In genomic region chr3:120440001-120440703, GRCh38 we compare ENCODE assay signal across 11 cellular contexts. TPM values are rescaled to one million over a fixed set of nuclear protein-coding genes. Genes with fewer than 3 reads are reported as not detected.
DNase-seq lines count a peak whose midpoint lies in the region; ATAC-seq and TF ChIP-seq lines count a peak whose summit lies in the region.
"Had no signal": no experiment of that assay in that cellular context is flagged by ENCODE, and none has a peak within 500 bp of the region (broad histone marks: within the 10 kb centered on the region; RNA-seq: fewer than 3 reads in every experiment).

No MANE protein-coding gene starts in this region.

- peak; percentile 48 for DNase-seq in NOMO-1 treated with DMSO at 0.1 percent for 48 hours (lab: John Stamatoyannopoulos, UW; ENCODE audit: unreplicated experiment)
- DNase-seq in colonic mucosa = no peak
- no peak for DNase-seq in lung (ENCODE audit: low spot score)
- no peak for DNase-seq in transverse colon
- DNase-seq: activated CD4-positive, alpha-beta T cell treated with anti-CD3 and anti-CD28 coated beads, Interleukin-2, amount 10 ng/mL, durations not matched to agents 7 days and 5 days; stimulated activated naive CD8-positive, alpha-beta T cell treated with anti-CD3 and anti-CD28 coated beads, Interleukin-15, amount 100 ng/mL, for 72 hours; T-helper 1 cell had no signal

- H3K4me3 ChIP-seq in colonic mucosa = no peak overlapping the region
- H3K4me3 ChIP-seq in lung = no peak overlapping the region
- H3K4me3 ChIP-seq in transverse colon = no peak overlapping the region

- peak overlapping the region; percentile 63 for H3K27ac ChIP-seq in colonic mucosa
- peak overlapping the region; percentile 14 to 18 for H3K27ac ChIP-seq in lung (ENCODE audit: low read depth in 1 of 2, low read length in 1 of 2)
- H3K27ac ChIP-seq in transverse colon = peak overlapping the region; percentile 65 to 76 (median 74)

- peaks cover 16% of the 10 kb centered on the region for H3K4me1 ChIP-seq in colonic mucosa
- peaks cover 2 to 40% of the 10 kb centered on the region in 2 donors for H3K4me1 ChIP-seq in lung (ENCODE audit: control insufficient read depth in 2 of 2, insufficient read depth in 2 of 2, low read length in 2 of 2)
- peaks cover 29 to 74% (median 41%) of the 10 kb centered on the region in 4 donors for H3K4me1 ChIP-seq in transverse colon

- in situ Hi-C loops in transverse colon (cut with MboI; ENCODE audit: low pct_ligation_motif_present in 1 of 4, low pct_unique_long_range_greater_than_20kb in 1 of 4, low sequenced_read_pairs in 3 of 4) = no loop called here

- no peaks in the 10 kb centered on the region for H3K27me3 ChIP-seq in colonic mucosa
- H3K27me3 ChIP-seq in lung (ENCODE audit: control insufficient read depth, insufficient read depth) = no peaks in the 10 kb centered on the region
- H3K27me3 ChIP-seq in transverse colon = no peaks in the 10 kb centered on the region

- ATAC-seq in lung (ENCODE audit: insufficient read depth, low FRiP score) (no peak), HG03045 (IDR thresholded peaks at IDR 0.05; ENCODE audit: unreplicated experiment) (no peak), HG03108 (IDR thresholded peaks at IDR 0.05; ENCODE audit: unreplicated experiment) (no peak), HG02610 (IDR thresholded peaks at IDR 0.05; ENCODE audit: unreplicated experiment) (no peak)
- ATAC-seq: activated T-helper 17 cell treated with anti-CD3 and anti-CD28 coated beads, Interleukin-2, amount 50 U/mL, for 72 hours; stimulated activated naive CD8-positive, alpha-beta T cell treated with anti-CD3 and anti-CD28 coated beads, Interleukin-15, amount 100 ng/mL, for 72 hours had no signal

- 39 to 72% methylated on average over 5 of the region's 5 CpGs for WGBS in lung, 2 donors
- WGBS in transverse colon (ENCODE audit: low coverage in 1 of 2), 2 donors = 66 to 83% methylated on average over 1 to 5 of the region's 5 CpGs

- intact Hi-C loops in colonic mucosa (cut with DNase I) (no loop called here), transverse colon (cut with DNase I; ENCODE audit: low total_unique reads) (no loop called here)

- TF ChIP-seq EP300 in transverse colon (IDR thresholded peaks at IDR 0.05; ENCODE audit: low read depth) = no peak

- no peak for TF ChIP-seq POLR2A in transverse colon (IDR thresholded peaks at IDR 0.05)

- TF ChIP-seq CTCF in colonic mucosa (IDR thresholded peaks at IDR 0.05) (no peak), lung (IDR thresholded peaks at IDR 0.05; ENCODE audit: control extremely low read depth, extremely low read depth) (no peak), transverse colon (IDR thresholded peaks at IDR 0.05) (no peak)

- no peak overlapping the region for H3K9ac ChIP-seq in colonic mucosa (ENCODE audit: low read depth in 2 of 2, low read length in 2 of 2)

- H3K36me3 ChIP-seq in colonic mucosa = no peaks in the 10 kb centered on the region
- H3K36me3 ChIP-seq in lung (ENCODE audit: control insufficient read depth in 2 of 2, insufficient read depth in 2 of 2, low read length in 2 of 2) = peaks cover 1 to 7% of the 10 kb centered on the region in 2 donors
- no peaks in the 10 kb centered on the region for H3K36me3 ChIP-seq in transverse colon

- H3K9me3 ChIP-seq in colonic mucosa = no peaks in the 10 kb centered on the region
- no peaks in the 10 kb centered on the region for H3K9me3 ChIP-seq in lung (ENCODE audit: control insufficient read depth in 2 of 2, insufficient read depth in 1 of 2, low read length in 1 of 2)
- no peaks in the 10 kb centered on the region for H3K9me3 ChIP-seq in transverse colon

RNA-seq across cellular contexts. Expression of gene FSTL1, which starts 10.6 kb away (rescaled TPM):
- total RNA-seq in colonic mucosa (10 to 100 TPM; 20.4 to 81.8 TPM), lung (100 to 1,000 TPM; 304 to 544 TPM), transverse colon (100 to 1,000 TPM in 1 of 4 donors, 10 to 100 TPM in 3; 81.2 to 106 (median 91.8) TPM)
- 10 to 100 TPM; 24.9 to 79.0 TPM for polyA plus RNA-seq in lung

Comparison
In these comparisons a context has a peak if more than half of its experiments do, and no peak if none do; other contexts are left out.
1. H3K27ac ChIP-seq: peak in every context shown above with its lines; median percentile 74 in transverse colon; 63 in colonic mucosa; 16 in lung.